ENCODE assay signal across 19 cellular contexts in the genomic region with DNA sequence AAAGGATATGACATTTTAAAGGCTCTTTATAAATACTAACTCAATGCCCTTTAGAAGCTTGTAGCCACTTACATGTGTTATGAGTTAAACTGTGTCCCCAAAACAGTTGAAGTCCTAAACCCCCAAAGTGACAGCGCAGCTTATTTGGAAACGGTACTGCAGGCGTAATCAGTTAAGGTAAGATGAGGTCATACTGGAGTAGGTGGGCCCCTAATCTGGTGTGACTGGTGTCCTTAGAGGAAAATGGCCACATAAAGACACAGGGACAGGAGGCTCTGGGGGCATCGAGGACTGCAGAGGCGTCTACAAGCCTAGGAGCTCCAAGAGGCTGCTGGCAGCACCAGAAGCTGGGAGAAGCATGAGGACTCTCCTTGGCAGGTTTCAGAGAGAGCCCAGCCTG. TPM values are rescaled to one million over a fixed set of nuclear protein-coding genes. Genes with fewer than 3 reads are reported as not detected.
A peak's percentile ranks its signal among the peaks of the same experiment; 100 is the strongest.
DNase-seq lines count a peak whose midpoint lies in the region; ATAC-seq and TF ChIP-seq lines count a peak whose summit lies in the region.
"Had no signal": no experiment of that assay in that cellular context is flagged by ENCODE, and none has a peak within 500 bp of the region (broad histone marks: within the 10 kb centered on the region; RNA-seq: fewer than 3 reads in every experiment).

No MANE protein-coding gene starts in this region.

- no peak overlapping the region for H3K4me3 ChIP-seq in aorta (ENCODE audit: low read length in 2 of 2)

- H3K36me3 ChIP-seq in aorta (ENCODE audit: control insufficient read depth in 1 of 2, insufficient read depth in 2 of 2, low read length in 1 of 2) = peaks cover 0 to 2% of the 10 kb centered on the region in 2 donors

- ATAC-seq in CD4-positive, alpha-beta T cell (ENCODE audit: poor library complexity) = no peak
- ATAC-seq in WTC11 (no peak), aorta (ENCODE audit: low FRiP score) (no peak), SK-N-SH treated with all-trans-retinoic acid at 6 μM for 48 hours (no peak)
- ATAC-seq: HCT116, PC-3 had no signal

- H3K9me3 Mint-ChIP-seq in activated T-cell treated with anti-CD3 and anti-CD28 coated beads, Interleukin-2, amount 50 U/mL, for 24 hours = no peaks in the 10 kb centered on the region
- H3K9me3 Mint-ChIP-seq in CD4-positive, alpha-beta T cell = no peaks in the 10 kb centered on the region
- H3K9me3 Mint-ChIP-seq in WTC11 = no peaks in the 10 kb centered on the region
- no peaks in the 10 kb centered on the region for H3K9me3 Mint-ChIP-seq in mesothelial cell of epicardium

- no peak overlapping the region for H3K4me3 Mint-ChIP-seq in activated T-cell treated with anti-CD3 and anti-CD28 coated beads, Interleukin-2, amount 50 U/mL, for 24 hours
- H3K4me3 Mint-ChIP-seq in CD4-positive, alpha-beta T cell = no peak overlapping the region
- H3K4me3 Mint-ChIP-seq in WTC11 (no peak overlapping the region), mesothelial cell of epicardium (no peak overlapping the region)
- H3K4me3 Mint-ChIP-seq: B cell had no signal

- peaks cover 85% of the 10 kb centered on the region for H3K36me3 Mint-ChIP-seq in activated T-cell treated with anti-CD3 and anti-CD28 coated beads, Interleukin-2, amount 50 U/mL, for 24 hours (ENCODE audit: low read depth)
- peaks cover 67% of the 10 kb centered on the region for H3K36me3 Mint-ChIP-seq in CD4-positive, alpha-beta T cell (ENCODE audit: low read depth)
- H3K36me3 Mint-ChIP-seq in WTC11 (peaks cover 35% of the 10 kb centered on the region), mesothelial cell of epicardium (peaks cover 19% of the 10 kb centered on the region)

- POLR2A ChIA-PET in CD4-positive, alpha-beta T cell (lab: Charles Lee) = no interaction called here
- POLR2A ChIA-PET in WTC11 (lab: Charles Lee) = interaction anchor here (0.6 kb wide), 1 partner anchor 16 kb away, joined by 3 read pairs; no protein-coding TSS in a partner anchor

- H3K27ac ChIP-seq in CD4-positive, alpha-beta T cell (ENCODE audit: low read depth, low read length) = no peak overlapping the region
- no peak overlapping the region for H3K27ac ChIP-seq in aorta (ENCODE audit: low read depth in 1 of 2, low read length in 2 of 2)

- TF ChIP-seq CTCF in CD4-positive, alpha-beta T cell (IDR thresholded peaks at IDR 0.05) = no peak
- TF ChIP-seq CTCF in WTC11 (IDR thresholded peaks at IDR 0.05) (no peak), mesothelial cell of epicardium (IDR thresholded peaks at IDR 0.05; ENCODE audit: unreplicated experiment) (no peak)

- H3K4me1 ChIP-seq in aorta (ENCODE audit: control insufficient read depth in 1 of 2, insufficient read depth in 2 of 2, low read length in 2 of 2) = peaks cover 0 to 4% of the 10 kb centered on the region in 2 donors

- no peak for DNase-seq in activated T-cell treated with anti-CD3 and anti-CD28 coated beads, Interleukin-2, amount 50 U/mL, for 24 hours
- DNase-seq in activated T-cell treated with anti-CD3 and anti-CD28 coated beads for 4 hours (no peak), WTC11 (ENCODE audit: low spot score) (no peak), mesothelial cell of epicardium (ENCODE audit: low spot score in 2 of 2, unreplicated experiment in 2 of 2) (no peak), aorta (no peak), T-helper 9 cell (no peak)
- no peak for DNase-seq in CD4-positive, alpha-beta T cell
- DNase-seq: DMS53, GOT3, KG1, MV-4-11, NCI-H1694 treated with DMSO at 0.1 percent for 48 hours, NCI-H524, PC-3, RPMI8226, SHP77 treated with DMSO at 0.1 percent for 48 hours had no signal

- CTCF ChIA-PET in CD4-positive, alpha-beta T cell (lab: Charles Lee) = no interaction called here
- CTCF ChIA-PET in WTC11 (lab: Charles Lee) = no interaction called here

- H3K4me1 Mint-ChIP-seq in activated T-cell treated with anti-CD3 and anti-CD28 coated beads, Interleukin-2, amount 50 U/mL, for 24 hours (ENCODE audit: low read depth) = peaks cover 64% of the 10 kb centered on the region
- H3K4me1 Mint-ChIP-seq in CD4-positive, alpha-beta T cell (ENCODE audit: low read depth) = peaks cover 50% of the 10 kb centered on the region
- H3K4me1 Mint-ChIP-seq in WTC11 (peaks cover 7% of the 10 kb centered on the region; the same call in 1 of the 2 replicates), mesothelial cell of epicardium (peaks cover 3% of the 10 kb centered on the region)

- no peaks in the 10 kb centered on the region for H3K27me3 Mint-ChIP-seq in activated T-cell treated with anti-CD3 and anti-CD28 coated beads, Interleukin-2, amount 50 U/mL, for 24 hours
- H3K27me3 Mint-ChIP-seq in CD4-positive, alpha-beta T cell = no peaks in the 10 kb centered on the region
- no peaks in the 10 kb centered on the region for H3K27me3 Mint-ChIP-seq in WTC11 (ENCODE audit: low read depth)
- no peaks in the 10 kb centered on the region for H3K27me3 Mint-ChIP-seq in mesothelial cell of epicardium (ENCODE audit: low read depth)
- H3K27me3 Mint-ChIP-seq: B cell had no signal

- intact Hi-C loops in CD4-positive, alpha-beta T cell (cut with DNase I, micrococcal nuclease) = no loop called here
- intact Hi-C loops in aorta (cut with DNase I) = loop anchor here in 1 of 2 donors (10.0 kb wide), 1 partner anchor 125 kb away; a partner anchor contains a TSS

- no peaks in the 10 kb centered on the region for H3K27me3 ChIP-seq in CD4-positive, alpha-beta T cell (ENCODE audit: control insufficient read depth, insufficient read depth, low read length)
- H3K27me3 ChIP-seq in aorta (ENCODE audit: control insufficient read depth in 1 of 2, insufficient read depth in 2 of 2, low read length in 1 of 2) = no peaks in the 10 kb centered on the region

- peak overlapping the region; percentile 65 for H3K27ac Mint-ChIP-seq in activated T-cell treated with anti-CD3 and anti-CD28 coated beads, Interleukin-2, amount 50 U/mL, for 24 hours
- peak overlapping the region; percentile 11 for H3K27ac Mint-ChIP-seq in CD4-positive, alpha-beta T cell
- H3K27ac Mint-ChIP-seq in WTC11 (peak overlapping the region; percentile 49; the same call in 1 of the 2 replicates), mesothelial cell of epicardium (peak overlapping the region; percentile 47)
- H3K27ac Mint-ChIP-seq: B cell had no signal

- WGBS in aorta, 2 donors = 87% methylated on average over 5 of the region's 5 CpGs

- no peaks in the 10 kb centered on the region for H3K9me3 ChIP-seq in CD4-positive, alpha-beta T cell (ENCODE audit: control insufficient read depth, low read length)
- H3K9me3 ChIP-seq in aorta (ENCODE audit: control insufficient read depth, low read length) = no peaks in the 10 kb centered on the region

TF ChIP-seq in WTC11, 78 proteins besides CTCF, POLR2A, EP300 and RAD21 (continues in another document):
- TF ChIP-seq FOXP1 (CRISPR knock-in tag; IDR thresholded peaks at IDR 0.05; ENCODE audit: borderline replicate concordance) (no peak), ZBTB21 (CRISPR knock-in tag; IDR thresholded peaks at IDR 0.05; ENCODE audit: borderline replicate concordance) (no peak), KAT7 (CRISPR knock-in tag; IDR thresholded peaks at IDR 0.05; ENCODE audit: borderline replicate concordance) (no peak), NFYB (CRISPR knock-in tag; conservative IDR thresholded peaks at IDR 0.05; ENCODE audit: low read depth) (no peak)

TF ChIP-seq in SK-N-SH treated with all-trans-retinoic acid at 6 μM for 48 hours, 23 proteins besides CTCF, POLR2A, EP300 and RAD21 (continues in another document):
- TF ChIP-seq CSDC2 (CRISPR knock-in tag; IDR thresholded peaks at IDR 0.05) (no peak), ESRRG (CRISPR knock-in tag; IDR thresholded peaks at IDR 0.05) (no peak), ISL1 (CRISPR knock-in tag; IDR thresholded peaks at IDR 0.05) (no peak), RARB (CRISPR knock-in tag; IDR thresholded peaks at IDR 0.05) (no peak), TCF4 (CRISPR knock-in tag; IDR thresholded peaks at IDR 0.05; ENCODE audit: borderline replicate concordance) (no peak), PPARA (CRISPR knock-in tag; IDR thresholded peaks at IDR 0.05; ENCODE audit: borderline replicate concordance) (no peak), ZNF70 (CRISPR knock-in tag; IDR thresholded peaks at IDR 0.05) (no peak)
- TF ChIP-seq, protein P1, sequence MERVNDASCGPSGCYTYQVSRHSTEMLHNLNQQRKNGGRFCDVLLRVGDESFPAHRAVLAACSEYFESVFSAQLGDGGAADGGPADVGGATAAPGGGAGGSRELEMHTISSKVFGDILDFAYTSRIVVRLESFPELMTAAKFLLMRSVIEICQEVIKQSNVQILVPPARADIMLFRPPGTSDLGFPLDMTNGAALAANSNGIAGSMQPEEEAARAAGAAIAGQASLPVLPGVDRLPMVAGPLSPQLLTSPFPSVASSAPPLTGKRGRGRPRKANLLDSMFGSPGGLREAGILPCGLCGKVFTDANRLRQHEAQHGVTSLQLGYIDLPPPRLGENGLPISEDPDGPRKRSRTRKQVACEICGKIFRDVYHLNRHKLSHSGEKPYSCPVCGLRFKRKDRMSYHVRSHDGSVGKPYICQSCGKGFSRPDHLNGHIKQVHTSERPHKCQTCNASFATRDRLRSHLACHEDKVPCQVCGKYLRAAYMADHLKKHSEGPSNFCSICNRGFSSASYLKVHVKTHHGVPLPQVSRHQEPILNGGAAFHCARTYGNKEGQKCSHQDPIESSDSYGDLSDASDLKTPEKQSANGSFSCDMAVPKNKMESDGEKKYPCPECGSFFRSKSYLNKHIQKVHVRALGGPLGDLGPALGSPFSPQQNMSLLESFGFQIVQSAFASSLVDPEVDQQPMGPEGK (CRISPR knock-in tag; IDR thresholded peaks at IDR 0.05; ENCODE audit: borderline replicate concordance) = no peak

RNA-seq across cellular contexts. Expression of a gene that starts 8.5 kb away (rescaled TPM):
- 10 to 100 TPM; 55.0 to 55.7 TPM for total RNA-seq in CD4-positive, alpha-beta T cell
- total RNA-seq in WTC11 (2021) = 144 to 157 TPM (median 148 TPM) in 3 replicates
- total RNA-seq in mesothelial cell of epicardium = 77.2 to 79.9 TPM (median 79.5 TPM) in 3 replicates
- 10 to 100 TPM; 71.7 to 72.0 TPM for total RNA-seq in aorta
- polyA plus RNA-seq in aorta = 100 to 1,000 TPM in 1 of 2 donors, 10 to 100 TPM in 1; 69.5 to 109 TPM

RNA-seq across cellular contexts. Expression of a gene that starts 15.4 kb away (rescaled TPM):
- total RNA-seq in CD4-positive, alpha-beta T cell = 10 to 100 TPM; 42.6 to 42.7 TPM
- total RNA-seq in WTC11 (2021) (1.4 to 1.7 TPM (median 1.6 TPM) in 3 replicates), mesothelial cell of epicardium (31.8 to 35.4 TPM (median 33.9 TPM) in 3 replicates), aorta (10 to 100 TPM in 1 of 2 donors, 1 to 10 TPM in 1; 7.9 to 13.0 TPM)
- polyA plus RNA-seq in aorta = 10 to 100 TPM in 1 of 2 donors, 1 to 10 TPM in 1; 5.1 to 11.3 TPM

RNA-seq across cellular contexts. Expression of a gene that starts 28.4 kb away (rescaled TPM):
- total RNA-seq in CD4-positive, alpha-beta T cell = 10 to 100 TPM; 44.5 to 44.8 TPM
- total RNA-seq in WTC11 (2021) (15.1 to 20.9 TPM (median 18.6 TPM) in 3 replicates), mesothelial cell of epicardium (33.5 to 34.6 TPM (median 34.4 TPM) in 3 replicates), aorta (10 to 100 TPM; 40.1 to 47.7 TPM)
- 10 to 100 TPM; 12.9 to 48.8 TPM for polyA plus RNA-seq in aorta

RNA-seq across cellular contexts. Expression of a gene that starts 54.4 kb away (rescaled TPM):
- total RNA-seq in CD4-positive, alpha-beta T cell = 10 to 100 TPM; 11.2 to 12.3 TPM
- total RNA-seq in WTC11 (2021) = 32.1 to 37.1 TPM (median 33.2 TPM) in 3 replicates
- 35.3 to 38.3 TPM (median 37.5 TPM) in 3 replicates for total RNA-seq in mesothelial cell of epicardium
- 10 to 100 TPM; 18.1 to 22.8 TPM for total RNA-seq in aorta
- 10 to 100 TPM; 22.2 to 32.6 TPM for polyA plus RNA-seq in aorta

Comparison
In these comparisons a context has a peak if more than half of its experiments do, and no peak if none do; other contexts are left out.
1. H3K27ac Mint-ChIP-seq: peak in every context shown above with its lines; median percentile 65 in activated T-cell treated with anti-CD3 and anti-CD28 coated beads, Interleukin-2, amount 50 U/mL, for 24 hours; 49 in WTC11; 47 in mesothelial cell of epicardium; 11 in CD4-positive, alpha-beta T cell.